Comparison of ENCODE assay signal across 1 cellular context in the genomic region with DNA sequence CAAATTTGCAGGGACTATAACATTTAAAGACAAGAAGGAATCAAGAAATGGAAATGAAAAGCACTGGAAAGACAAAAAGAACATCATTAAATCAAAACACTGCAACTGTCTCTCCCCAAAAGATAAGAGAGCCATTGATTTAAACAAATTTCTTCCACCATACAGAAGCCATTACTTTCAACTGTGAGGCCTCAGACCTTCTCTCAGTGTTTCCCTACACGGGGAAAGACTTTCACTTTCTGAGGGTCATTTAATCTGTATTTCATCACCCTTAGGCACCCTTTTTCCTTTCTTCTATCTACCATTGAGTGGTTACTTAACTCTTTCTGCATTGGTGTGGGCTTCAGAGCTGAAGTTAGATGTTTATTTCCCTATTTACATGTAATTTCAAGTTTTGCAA.
TF ChIP-seq lines count a peak whose summit lies in the region.

No MANE protein-coding gene starts in this region.

TF ChIP-seq in GM23338, 12 proteins besides CTCF, POLR2A, EP300 and RAD21 (continued from another document):
- TF ChIP-seq, protein P1, sequence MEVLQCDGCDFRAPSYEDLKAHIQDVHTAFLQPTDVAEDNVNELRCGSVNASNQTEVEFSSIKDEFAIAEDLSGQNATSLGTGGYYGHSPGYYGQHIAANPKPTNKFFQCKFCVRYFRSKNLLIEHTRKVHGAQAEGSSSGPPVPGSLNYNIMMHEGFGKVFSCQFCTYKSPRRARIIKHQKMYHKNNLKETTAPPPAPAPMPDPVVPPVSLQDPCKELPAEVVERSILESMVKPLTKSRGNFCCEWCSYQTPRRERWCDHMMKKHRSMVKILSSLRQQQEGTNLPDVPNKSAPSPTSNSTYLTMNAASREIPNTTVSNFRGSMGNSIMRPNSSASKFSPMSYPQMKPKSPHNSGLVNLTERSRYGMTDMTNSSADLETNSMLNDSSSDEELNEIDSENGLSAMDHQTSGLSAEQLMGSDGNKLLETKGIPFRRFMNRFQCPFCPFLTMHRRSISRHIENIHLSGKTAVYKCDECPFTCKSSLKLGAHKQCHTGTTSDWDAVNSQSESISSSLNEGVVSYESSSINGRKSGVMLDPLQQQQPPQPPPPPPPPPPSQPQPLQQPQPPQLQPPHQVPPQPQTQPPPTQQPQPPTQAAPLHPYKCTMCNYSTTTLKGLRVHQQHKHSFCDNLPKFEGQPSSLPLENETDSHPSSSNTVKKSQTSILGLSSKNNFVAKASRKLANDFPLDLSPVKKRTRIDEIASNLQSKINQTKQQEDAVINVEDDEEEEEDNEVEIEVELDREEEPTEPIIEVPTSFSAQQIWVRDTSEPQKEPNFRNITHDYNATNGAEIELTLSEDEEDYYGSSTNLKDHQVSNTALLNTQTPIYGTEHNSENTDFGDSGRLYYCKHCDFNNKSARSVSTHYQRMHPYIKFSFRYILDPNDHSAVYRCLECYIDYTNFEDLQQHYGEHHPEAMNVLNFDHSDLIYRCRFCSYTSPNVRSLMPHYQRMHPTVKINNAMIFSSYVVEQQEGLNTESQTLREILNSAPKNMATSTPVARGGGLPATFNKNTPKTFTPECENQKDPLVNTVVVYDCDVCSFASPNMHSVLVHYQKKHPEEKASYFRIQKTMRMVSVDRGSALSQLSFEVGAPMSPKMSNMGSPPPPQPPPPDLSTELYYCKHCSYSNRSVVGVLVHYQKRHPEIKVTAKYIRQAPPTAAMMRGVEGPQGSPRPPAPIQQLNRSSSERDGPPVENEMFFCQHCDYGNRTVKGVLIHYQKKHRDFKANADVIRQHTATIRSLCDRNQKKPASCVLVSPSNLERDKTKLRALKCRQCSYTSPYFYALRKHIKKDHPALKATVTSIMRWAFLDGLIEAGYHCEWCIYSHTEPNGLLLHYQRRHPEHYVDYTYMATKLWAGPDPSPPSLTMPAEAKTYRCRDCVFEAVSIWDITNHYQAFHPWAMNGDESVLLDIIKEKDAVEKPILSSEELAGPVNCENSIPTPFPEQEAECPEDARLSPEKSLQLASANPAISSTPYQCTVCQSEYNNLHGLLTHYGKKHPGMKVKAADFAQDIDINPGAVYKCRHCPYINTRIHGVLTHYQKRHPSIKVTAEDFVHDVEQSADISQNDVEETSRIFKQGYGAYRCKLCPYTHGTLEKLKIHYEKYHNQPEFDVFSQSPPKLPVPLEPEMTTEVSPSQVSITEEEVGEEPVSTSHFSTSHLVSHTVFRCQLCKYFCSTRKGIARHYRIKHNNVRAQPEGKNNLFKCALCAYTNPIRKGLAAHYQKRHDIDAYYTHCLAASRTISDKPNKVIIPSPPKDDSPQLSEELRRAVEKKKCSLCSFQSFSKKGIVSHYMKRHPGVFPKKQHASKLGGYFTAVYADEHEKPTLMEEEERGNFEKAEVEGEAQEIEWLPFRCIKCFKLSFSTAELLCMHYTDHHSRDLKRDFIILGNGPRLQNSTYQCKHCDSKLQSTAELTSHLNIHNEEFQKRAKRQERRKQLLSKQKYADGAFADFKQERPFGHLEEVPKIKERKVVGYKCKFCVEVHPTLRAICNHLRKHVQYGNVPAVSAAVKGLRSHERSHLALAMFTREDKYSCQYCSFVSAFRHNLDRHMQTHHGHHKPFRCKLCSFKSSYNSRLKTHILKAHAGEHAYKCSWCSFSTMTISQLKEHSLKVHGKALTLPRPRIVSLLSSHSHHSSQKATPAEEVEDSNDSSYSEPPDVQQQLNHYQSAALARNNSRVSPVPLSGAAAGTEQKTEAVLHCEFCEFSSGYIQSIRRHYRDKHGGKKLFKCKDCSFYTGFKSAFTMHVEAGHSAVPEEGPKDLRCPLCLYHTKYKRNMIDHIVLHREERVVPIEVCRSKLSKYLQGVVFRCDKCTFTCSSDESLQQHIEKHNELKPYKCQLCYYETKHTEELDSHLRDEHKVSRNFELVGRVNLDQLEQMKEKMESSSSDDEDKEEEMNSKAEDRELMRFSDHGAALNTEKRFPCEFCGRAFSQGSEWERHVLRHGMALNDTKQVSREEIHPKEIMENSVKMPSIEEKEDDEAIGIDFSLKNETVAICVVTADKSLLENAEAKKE (CRISPR knock-in tag; IDR thresholded peaks at IDR 0.05) = no peak
- TF ChIP-seq NANOG (IDR thresholded peaks at IDR 0.05; ENCODE audit: borderline replicate concordance) (no peak), ZNF331 (CRISPR knock-in tag; IDR thresholded peaks at IDR 0.05; ENCODE audit: low read depth) (no peak), CREB1 (CRISPR knock-in tag; IDR thresholded peaks at IDR 0.05; ENCODE audit: low read depth) (no peak), EZH2phosphoT487 (IDR thresholded peaks at IDR 0.05; ENCODE audit: unreplicated experiment) (no peak), STAT1 (IDR thresholded peaks at IDR 0.05; ENCODE audit: unreplicated experiment) (no peak), POLR2AphosphoS5 (IDR thresholded peaks at IDR 0.05; ENCODE audit: low read depth) (no peak), EZH2 (IDR thresholded peaks at IDR 0.05; ENCODE audit: low read depth, unreplicated experiment) (no peak), ZNF114 (CRISPR knock-in tag; IDR thresholded peaks at IDR 0.05) (no peak)
- TF ChIP-seq, protein P2, sequence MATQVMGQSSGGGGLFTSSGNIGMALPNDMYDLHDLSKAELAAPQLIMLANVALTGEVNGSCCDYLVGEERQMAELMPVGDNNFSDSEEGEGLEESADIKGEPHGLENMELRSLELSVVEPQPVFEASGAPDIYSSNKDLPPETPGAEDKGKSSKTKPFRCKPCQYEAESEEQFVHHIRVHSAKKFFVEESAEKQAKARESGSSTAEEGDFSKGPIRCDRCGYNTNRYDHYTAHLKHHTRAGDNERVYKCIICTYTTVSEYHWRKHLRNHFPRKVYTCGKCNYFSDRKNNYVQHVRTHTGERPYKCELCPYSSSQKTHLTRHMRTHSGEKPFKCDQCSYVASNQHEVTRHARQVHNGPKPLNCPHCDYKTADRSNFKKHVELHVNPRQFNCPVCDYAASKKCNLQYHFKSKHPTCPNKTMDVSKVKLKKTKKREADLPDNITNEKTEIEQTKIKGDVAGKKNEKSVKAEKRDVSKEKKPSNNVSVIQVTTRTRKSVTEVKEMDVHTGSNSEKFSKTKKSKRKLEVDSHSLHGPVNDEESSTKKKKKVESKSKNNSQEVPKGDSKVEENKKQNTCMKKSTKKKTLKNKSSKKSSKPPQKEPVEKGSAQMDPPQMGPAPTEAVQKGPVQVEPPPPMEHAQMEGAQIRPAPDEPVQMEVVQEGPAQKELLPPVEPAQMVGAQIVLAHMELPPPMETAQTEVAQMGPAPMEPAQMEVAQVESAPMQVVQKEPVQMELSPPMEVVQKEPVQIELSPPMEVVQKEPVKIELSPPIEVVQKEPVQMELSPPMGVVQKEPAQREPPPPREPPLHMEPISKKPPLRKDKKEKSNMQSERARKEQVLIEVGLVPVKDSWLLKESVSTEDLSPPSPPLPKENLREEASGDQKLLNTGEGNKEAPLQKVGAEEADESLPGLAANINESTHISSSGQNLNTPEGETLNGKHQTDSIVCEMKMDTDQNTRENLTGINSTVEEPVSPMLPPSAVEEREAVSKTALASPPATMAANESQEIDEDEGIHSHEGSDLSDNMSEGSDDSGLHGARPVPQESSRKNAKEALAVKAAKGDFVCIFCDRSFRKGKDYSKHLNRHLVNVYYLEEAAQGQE (IDR thresholded peaks at IDR 0.05; ENCODE audit: unreplicated experiment) = no peak
- TF ChIP-seq, protein P3, sequence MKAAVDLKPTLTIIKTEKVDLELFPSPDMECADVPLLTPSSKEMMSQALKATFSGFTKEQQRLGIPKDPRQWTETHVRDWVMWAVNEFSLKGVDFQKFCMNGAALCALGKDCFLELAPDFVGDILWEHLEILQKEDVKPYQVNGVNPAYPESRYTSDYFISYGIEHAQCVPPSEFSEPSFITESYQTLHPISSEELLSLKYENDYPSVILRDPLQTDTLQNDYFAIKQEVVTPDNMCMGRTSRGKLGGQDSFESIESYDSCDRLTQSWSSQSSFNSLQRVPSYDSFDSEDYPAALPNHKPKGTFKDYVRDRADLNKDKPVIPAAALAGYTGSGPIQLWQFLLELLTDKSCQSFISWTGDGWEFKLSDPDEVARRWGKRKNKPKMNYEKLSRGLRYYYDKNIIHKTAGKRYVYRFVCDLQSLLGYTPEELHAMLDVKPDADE (IDR thresholded peaks at IDR 0.05) = no peak
TF ChIP-seq in GM23338: peak in this region for 0.
